Comparison of ENCODE assay signal across 13 cellular contexts in the genomic region with DNA sequence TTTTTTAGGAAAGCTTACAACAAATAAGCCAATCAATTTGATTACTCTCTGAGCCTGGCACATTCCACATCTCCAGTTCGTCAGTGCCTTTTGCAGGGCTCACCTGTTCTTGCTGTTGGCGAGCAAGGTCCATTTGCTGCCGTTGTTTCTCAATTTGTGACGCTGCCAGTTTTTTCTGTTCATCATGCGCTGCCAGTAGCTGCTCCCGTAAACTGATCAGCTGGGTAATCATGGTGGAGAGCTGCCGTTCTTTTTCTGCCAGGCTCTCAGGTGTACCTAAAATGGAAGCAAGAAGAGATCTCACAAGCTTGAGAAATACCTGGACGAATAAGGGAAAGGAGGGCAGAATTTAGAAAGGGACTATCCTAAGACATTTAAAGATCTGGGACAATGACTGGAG.
"Had no signal": no experiment of that assay in that cellular context is flagged by ENCODE, and none has a peak within 500 bp of the region (broad histone marks: within the 10 kb centered on the region; RNA-seq: fewer than 3 reads in every experiment).

No MANE protein-coding gene starts in this region.

- DNase-seq: activated CD4-positive, alpha-beta memory T cell treated with anti-CD3 and anti-CD28 coated beads, Interleukin-2, amount 10 ng/mL, durations not matched to agents 7 days and 5 days; activated CD4-positive, alpha-beta T cell treated with anti-CD3 and anti-CD28 coated beads for 36 hours; activated gamma-delta T cell; activated T-cell treated with anti-CD3 and anti-CD28 coated beads, Interleukin-2, amount 50 U/mL, for 4 hours; amniotic stem cell; esophagus squamous epithelium; kidney glomerular epithelial cell; lower lobe of right lung; ovary; T-helper 2 cell had no signal

- H3K4me1 ChIP-seq: lower lobe of right lung had no signal

- ATAC-seq: activated CD4-positive, alpha-beta T cell treated with anti-CD3 and anti-CD28 coated beads for 36 hours; activated T-cell treated with anti-CD3 and anti-CD28 coated beads, Interleukin-2, amount 50 U/mL, for 4 hours; lower lobe of right lung; stimulated activated effector memory CD8-positive, alpha-beta T cell treated with anti-CD3 and anti-CD28 coated beads, Interleukin-12 subunit alpha, Interleukin-12 subunit beta, amount 100 ng/mL, for 72 hours had no signal

- H3K27me3 ChIP-seq: esophagus squamous epithelium, neural progenitor cell, ovary had no signal

- H3K9me3 ChIP-seq: esophagus squamous epithelium, lower lobe of right lung, ovary had no signal

- H3K36me3 ChIP-seq: esophagus squamous epithelium, lower lobe of right lung, neural progenitor cell, ovary had no signal

- H3K27ac ChIP-seq: coronary artery, esophagus squamous epithelium, lower lobe of right lung, neural progenitor cell, ovary had no signal

- H3K4me3 ChIP-seq: coronary artery, esophagus squamous epithelium, lower lobe of right lung, neural progenitor cell, ovary had no signal
